ENCODE assay signal across 1 cellular context in the genomic region with DNA sequence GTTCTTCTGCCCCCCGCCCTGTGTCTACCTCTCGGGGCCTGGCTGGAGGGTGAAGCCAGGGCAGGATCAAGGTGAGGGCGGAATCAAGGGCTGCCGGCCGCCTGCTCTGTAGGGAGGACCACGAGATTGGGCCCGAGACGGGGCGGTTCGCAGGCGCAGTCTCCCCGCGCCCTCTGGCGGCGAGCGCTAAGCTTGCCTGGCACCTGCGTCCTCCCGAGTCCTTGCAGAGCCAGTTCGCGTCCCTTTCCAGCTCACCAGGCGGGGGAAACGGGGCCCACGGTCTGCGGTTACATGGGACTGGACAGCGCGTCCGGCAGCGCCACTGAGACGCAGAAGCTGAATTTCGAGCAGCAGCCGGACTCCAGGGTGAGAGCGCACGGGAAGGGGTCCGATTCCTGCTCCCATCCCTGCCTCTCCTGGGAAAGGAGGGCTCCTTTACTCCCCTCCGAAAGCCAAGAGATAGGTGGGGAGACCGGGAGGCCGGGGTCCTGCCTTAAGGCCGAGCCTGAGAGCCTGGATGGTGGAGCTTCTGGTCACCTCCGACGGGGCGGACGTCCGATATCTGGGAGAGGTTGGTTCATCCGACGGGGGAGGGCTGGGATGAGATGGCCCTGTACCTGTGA.
TF ChIP-seq lines count a peak whose summit lies in the region.

No MANE protein-coding gene starts in this region.

TF ChIP-seq in K562, 482 proteins besides CTCF, POLR2A, EP300 and RAD21 (continued from another document and continues in another):
- TF ChIP-seq, protein P1, sequence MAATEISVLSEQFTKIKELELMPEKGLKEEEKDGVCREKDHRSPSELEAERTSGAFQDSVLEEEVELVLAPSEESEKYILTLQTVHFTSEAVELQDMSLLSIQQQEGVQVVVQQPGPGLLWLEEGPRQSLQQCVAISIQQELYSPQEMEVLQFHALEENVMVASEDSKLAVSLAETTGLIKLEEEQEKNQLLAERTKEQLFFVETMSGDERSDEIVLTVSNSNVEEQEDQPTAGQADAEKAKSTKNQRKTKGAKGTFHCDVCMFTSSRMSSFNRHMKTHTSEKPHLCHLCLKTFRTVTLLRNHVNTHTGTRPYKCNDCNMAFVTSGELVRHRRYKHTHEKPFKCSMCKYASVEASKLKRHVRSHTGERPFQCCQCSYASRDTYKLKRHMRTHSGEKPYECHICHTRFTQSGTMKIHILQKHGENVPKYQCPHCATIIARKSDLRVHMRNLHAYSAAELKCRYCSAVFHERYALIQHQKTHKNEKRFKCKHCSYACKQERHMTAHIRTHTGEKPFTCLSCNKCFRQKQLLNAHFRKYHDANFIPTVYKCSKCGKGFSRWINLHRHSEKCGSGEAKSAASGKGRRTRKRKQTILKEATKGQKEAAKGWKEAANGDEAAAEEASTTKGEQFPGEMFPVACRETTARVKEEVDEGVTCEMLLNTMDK (IDR thresholded peaks at IDR 0.05; ENCODE audit: borderline replicate concordance, insufficient read depth, low read depth, low read length, poor library complexity, severe bottlenecking), result peak; percentile 55
- TF ChIP-seq, protein P2, sequence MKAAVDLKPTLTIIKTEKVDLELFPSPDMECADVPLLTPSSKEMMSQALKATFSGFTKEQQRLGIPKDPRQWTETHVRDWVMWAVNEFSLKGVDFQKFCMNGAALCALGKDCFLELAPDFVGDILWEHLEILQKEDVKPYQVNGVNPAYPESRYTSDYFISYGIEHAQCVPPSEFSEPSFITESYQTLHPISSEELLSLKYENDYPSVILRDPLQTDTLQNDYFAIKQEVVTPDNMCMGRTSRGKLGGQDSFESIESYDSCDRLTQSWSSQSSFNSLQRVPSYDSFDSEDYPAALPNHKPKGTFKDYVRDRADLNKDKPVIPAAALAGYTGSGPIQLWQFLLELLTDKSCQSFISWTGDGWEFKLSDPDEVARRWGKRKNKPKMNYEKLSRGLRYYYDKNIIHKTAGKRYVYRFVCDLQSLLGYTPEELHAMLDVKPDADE (conservative IDR thresholded peaks at IDR 0.05; ENCODE audit: control insufficient read depth, low read depth, low read length), result no peak
- TF ChIP-seq, protein P3, sequence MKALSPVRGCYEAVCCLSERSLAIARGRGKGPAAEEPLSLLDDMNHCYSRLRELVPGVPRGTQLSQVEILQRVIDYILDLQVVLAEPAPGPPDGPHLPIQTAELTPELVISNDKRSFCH (CRISPR knock-in tag; IDR thresholded peaks at IDR 0.05), result no peak
- TF ChIP-seq, protein P3 (tag; IDR thresholded peaks at IDR 0.05), result no peak
- TF ChIP-seq, protein P4, sequence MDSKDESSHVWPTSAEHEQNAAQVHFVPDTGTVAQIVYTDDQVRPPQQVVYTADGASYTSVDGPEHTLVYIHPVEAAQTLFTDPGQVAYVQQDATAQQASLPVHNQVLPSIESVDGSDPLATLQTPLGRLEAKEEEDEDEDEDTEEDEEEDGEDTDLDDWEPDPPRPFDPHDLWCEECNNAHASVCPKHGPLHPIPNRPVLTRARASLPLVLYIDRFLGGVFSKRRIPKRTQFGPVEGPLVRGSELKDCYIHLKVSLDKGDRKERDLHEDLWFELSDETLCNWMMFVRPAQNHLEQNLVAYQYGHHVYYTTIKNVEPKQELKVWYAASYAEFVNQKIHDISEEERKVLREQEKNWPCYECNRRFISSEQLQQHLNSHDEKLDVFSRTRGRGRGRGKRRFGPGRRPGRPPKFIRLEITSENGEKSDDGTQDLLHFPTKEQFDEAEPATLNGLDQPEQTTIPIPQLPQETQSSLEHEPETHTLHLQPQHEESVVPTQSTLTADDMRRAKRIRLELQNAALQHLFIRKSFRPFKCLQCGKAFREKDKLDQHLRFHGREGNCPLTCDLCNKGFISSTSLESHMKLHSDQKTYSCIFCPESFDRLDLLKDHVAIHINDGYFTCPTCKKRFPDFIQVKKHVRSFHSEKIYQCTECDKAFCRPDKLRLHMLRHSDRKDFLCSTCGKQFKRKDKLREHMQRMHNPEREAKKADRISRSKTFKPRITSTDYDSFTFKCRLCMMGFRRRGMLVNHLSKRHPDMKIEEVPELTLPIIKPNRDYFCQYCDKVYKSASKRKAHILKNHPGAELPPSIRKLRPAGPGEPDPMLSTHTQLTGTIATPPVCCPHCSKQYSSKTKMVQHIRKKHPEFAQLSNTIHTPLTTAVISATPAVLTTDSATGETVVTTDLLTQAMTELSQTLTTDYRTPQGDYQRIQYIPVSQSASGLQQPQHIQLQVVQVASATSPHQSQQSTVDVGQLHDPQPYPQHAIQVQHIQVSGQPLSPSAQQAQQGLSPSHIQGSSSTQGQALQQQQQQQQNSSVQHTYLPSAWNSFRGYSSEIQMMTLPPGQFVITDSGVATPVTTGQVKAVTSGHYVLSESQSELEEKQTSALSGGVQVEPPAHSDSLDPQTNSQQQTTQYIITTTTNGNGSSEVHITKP (IDR thresholded peaks at IDR 0.05; ENCODE audit: partially characterized antibody), result no peak
- TF ChIP-seq, protein P5, sequence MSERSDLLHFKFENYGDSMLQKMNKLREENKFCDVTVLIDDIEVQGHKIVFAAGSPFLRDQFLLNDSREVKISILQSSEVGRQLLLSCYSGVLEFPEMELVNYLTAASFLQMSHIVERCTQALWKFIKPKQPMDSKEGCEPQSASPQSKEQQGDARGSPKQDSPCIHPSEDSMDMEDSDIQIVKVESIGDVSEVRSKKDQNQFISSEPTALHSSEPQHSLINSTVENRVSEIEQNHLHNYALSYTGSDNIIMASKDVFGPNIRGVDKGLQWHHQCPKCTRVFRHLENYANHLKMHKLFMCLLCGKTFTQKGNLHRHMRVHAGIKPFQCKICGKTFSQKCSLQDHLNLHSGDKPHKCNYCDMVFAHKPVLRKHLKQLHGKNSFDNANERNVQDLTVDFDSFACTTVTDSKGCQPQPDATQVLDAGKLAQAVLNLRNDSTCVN (CRISPR knock-in tag; IDR thresholded peaks at IDR 0.05), result no peak
- TF ChIP-seq, protein P6, sequence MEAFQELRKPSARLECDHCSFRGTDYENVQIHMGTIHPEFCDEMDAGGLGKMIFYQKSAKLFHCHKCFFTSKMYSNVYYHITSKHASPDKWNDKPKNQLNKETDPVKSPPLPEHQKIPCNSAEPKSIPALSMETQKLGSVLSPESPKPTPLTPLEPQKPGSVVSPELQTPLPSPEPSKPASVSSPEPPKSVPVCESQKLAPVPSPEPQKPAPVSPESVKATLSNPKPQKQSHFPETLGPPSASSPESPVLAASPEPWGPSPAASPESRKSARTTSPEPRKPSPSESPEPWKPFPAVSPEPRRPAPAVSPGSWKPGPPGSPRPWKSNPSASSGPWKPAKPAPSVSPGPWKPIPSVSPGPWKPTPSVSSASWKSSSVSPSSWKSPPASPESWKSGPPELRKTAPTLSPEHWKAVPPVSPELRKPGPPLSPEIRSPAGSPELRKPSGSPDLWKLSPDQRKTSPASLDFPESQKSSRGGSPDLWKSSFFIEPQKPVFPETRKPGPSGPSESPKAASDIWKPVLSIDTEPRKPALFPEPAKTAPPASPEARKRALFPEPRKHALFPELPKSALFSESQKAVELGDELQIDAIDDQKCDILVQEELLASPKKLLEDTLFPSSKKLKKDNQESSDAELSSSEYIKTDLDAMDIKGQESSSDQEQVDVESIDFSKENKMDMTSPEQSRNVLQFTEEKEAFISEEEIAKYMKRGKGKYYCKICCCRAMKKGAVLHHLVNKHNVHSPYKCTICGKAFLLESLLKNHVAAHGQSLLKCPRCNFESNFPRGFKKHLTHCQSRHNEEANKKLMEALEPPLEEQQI (IDR thresholded peaks at IDR 0.05), result no peak
- TF ChIP-seq ARNT (IDR thresholded peaks at IDR 0.05), result no peak
- TF ChIP-seq ZFP30 (CRISPR knock-in tag; IDR thresholded peaks at IDR 0.05; ENCODE audit: borderline replicate concordance), result no peak
- TF ChIP-seq, protein P7, sequence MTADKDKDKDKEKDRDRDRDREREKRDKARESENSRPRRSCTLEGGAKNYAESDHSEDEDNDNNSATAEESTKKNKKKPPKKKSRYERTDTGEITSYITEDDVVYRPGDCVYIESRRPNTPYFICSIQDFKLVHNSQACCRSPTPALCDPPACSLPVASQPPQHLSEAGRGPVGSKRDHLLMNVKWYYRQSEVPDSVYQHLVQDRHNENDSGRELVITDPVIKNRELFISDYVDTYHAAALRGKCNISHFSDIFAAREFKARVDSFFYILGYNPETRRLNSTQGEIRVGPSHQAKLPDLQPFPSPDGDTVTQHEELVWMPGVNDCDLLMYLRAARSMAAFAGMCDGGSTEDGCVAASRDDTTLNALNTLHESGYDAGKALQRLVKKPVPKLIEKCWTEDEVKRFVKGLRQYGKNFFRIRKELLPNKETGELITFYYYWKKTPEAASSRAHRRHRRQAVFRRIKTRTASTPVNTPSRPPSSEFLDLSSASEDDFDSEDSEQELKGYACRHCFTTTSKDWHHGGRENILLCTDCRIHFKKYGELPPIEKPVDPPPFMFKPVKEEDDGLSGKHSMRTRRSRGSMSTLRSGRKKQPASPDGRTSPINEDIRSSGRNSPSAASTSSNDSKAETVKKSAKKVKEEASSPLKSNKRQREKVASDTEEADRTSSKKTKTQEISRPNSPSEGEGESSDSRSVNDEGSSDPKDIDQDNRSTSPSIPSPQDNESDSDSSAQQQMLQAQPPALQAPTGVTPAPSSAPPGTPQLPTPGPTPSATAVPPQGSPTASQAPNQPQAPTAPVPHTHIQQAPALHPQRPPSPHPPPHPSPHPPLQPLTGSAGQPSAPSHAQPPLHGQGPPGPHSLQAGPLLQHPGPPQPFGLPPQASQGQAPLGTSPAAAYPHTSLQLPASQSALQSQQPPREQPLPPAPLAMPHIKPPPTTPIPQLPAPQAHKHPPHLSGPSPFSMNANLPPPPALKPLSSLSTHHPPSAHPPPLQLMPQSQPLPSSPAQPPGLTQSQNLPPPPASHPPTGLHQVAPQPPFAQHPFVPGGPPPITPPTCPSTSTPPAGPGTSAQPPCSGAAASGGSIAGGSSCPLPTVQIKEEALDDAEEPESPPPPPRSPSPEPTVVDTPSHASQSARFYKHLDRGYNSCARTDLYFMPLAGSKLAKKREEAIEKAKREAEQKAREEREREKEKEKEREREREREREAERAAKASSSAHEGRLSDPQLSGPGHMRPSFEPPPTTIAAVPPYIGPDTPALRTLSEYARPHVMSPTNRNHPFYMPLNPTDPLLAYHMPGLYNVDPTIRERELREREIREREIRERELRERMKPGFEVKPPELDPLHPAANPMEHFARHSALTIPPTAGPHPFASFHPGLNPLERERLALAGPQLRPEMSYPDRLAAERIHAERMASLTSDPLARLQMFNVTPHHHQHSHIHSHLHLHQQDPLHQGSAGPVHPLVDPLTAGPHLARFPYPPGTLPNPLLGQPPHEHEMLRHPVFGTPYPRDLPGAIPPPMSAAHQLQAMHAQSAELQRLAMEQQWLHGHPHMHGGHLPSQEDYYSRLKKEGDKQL (CRISPR knock-in tag; IDR thresholded peaks at IDR 0.05; ENCODE audit: borderline replicate concordance), result 0 out of 2 replicates have a peak, but pooled peaks have one; percentile 62
- TF ChIP-seq FOXA3 (CRISPR knock-in tag; conservative IDR thresholded peaks at IDR 0.05 in 1 of 2, IDR thresholded peaks at IDR 0.05 in 1 of 2), result no peak
- peak; percentile 25; the same call in 1 of the 2 replicates for TF ChIP-seq CTBP1 (IDR thresholded peaks at IDR 0.05; ENCODE audit: borderline replicate concordance)
- TF ChIP-seq ARID1B (IDR thresholded peaks at IDR 0.05), result no peak
- TF ChIP-seq, protein P8, sequence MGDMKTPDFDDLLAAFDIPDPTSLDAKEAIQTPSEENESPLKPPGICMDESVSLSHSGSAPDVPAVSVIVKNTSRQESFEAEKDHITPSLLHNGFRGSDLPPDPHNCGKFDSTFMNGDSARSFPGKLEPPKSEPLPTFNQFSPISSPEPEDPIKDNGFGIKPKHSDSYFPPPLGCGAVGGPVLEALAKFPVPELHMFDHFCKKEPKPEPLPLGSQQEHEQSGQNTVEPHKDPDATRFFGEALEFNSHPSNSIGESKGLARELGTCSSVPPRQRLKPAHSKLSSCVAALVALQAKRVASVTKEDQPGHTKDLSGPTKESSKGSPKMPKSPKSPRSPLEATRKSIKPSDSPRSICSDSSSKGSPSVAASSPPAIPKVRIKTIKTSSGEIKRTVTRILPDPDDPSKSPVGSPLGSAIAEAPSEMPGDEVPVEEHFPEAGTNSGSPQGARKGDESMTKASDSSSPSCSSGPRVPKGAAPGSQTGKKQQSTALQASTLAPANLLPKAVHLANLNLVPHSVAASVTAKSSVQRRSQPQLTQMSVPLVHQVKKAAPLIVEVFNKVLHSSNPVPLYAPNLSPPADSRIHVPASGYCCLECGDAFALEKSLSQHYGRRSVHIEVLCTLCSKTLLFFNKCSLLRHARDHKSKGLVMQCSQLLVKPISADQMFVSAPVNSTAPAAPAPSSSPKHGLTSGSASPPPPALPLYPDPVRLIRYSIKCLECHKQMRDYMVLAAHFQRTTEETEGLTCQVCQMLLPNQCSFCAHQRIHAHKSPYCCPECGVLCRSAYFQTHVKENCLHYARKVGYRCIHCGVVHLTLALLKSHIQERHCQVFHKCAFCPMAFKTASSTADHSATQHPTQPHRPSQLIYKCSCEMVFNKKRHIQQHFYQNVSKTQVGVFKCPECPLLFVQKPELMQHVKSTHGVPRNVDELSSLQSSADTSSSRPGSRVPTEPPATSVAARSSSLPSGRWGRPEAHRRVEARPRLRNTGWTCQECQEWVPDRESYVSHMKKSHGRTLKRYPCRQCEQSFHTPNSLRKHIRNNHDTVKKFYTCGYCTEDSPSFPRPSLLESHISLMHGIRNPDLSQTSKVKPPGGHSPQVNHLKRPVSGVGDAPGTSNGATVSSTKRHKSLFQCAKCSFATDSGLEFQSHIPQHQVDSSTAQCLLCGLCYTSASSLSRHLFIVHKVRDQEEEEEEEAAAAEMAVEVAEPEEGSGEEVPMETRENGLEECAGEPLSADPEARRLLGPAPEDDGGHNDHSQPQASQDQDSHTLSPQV (IDR thresholded peaks at IDR 0.05), result no peak
- TF ChIP-seq, protein P9, sequence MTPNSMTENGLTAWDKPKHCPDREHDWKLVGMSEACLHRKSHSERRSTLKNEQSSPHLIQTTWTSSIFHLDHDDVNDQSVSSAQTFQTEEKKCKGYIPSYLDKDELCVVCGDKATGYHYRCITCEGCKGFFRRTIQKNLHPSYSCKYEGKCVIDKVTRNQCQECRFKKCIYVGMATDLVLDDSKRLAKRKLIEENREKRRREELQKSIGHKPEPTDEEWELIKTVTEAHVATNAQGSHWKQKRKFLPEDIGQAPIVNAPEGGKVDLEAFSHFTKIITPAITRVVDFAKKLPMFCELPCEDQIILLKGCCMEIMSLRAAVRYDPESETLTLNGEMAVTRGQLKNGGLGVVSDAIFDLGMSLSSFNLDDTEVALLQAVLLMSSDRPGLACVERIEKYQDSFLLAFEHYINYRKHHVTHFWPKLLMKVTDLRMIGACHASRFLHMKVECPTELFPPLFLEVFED (CRISPR knock-in tag; conservative IDR thresholded peaks at IDR 0.05), result no peak
- TF ChIP-seq, protein P10, sequence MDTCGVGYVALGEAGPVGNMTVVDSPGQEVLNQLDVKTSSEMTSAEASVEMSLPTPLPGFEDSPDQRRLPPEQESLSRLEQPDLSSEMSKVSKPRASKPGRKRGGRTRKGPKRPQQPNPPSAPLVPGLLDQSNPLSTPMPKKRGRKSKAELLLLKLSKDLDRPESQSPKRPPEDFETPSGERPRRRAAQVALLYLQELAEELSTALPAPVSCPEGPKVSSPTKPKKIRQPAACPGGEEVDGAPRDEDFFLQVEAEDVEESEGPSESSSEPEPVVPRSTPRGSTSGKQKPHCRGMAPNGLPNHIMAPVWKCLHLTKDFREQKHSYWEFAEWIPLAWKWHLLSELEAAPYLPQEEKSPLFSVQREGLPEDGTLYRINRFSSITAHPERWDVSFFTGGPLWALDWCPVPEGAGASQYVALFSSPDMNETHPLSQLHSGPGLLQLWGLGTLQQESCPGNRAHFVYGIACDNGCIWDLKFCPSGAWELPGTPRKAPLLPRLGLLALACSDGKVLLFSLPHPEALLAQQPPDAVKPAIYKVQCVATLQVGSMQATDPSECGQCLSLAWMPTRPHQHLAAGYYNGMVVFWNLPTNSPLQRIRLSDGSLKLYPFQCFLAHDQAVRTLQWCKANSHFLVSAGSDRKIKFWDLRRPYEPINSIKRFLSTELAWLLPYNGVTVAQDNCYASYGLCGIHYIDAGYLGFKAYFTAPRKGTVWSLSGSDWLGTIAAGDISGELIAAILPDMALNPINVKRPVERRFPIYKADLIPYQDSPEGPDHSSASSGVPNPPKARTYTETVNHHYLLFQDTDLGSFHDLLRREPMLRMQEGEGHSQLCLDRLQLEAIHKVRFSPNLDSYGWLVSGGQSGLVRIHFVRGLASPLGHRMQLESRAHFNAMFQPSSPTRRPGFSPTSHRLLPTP (IDR thresholded peaks at IDR 0.05; ENCODE audit: borderline replicate concordance, extremely low read depth, insufficient read length), result no peak
- TF ChIP-seq NR2C2 (CRISPR knock-in tag; IDR thresholded peaks at IDR 0.05), result no peak
- TF ChIP-seq NR2C2 (tag; IDR thresholded peaks at IDR 0.05), result no peak
